ENCODE assay signal across 14 cellular contexts in the genomic region with DNA sequence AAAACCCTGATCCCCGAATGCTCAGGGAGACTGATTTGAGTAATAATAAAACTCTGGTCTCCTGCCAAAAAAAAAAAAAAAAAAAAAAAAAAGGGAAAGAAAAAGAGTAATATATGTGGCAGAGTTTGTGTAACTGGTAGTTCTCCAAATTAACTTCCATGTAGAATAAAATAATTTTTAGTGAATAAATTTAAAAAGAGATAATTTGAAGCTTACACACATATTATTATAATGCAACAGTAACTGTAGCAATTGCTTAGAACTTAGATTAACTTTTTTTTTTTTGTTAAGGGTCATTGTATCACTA. TPM values are rescaled to one million over a fixed set of nuclear protein-coding genes. Genes with fewer than 3 reads are reported as not detected.
A peak's percentile ranks its signal among the peaks of the same experiment; 100 is the strongest.
DNase-seq lines count a peak whose midpoint lies in the region; ATAC-seq and TF ChIP-seq lines count a peak whose summit lies in the region.
"Had no signal": no experiment of that assay in that cellular context is flagged by ENCODE, and none has a peak within 500 bp of the region (broad histone marks: within the 10 kb centered on the region; RNA-seq: fewer than 3 reads in every experiment).

No MANE protein-coding gene starts in this region.

- H3K9me3 Mint-ChIP-seq in CD8-positive, alpha-beta T cell, result no peaks in the 10 kb centered on the region
- H3K9me3 Mint-ChIP-seq in natural killer cell treated with Interleukin-12 subunit alpha and Interleukin-12 subunit beta and Interleukin-15 and Interleukin-18, amount 100 ng/mL, for 72 hours, result no peaks in the 10 kb centered on the region
- H3K9me3 Mint-ChIP-seq: dendritic cell treated with granulocyte-macrophage colony-stimulating factor and Interleukin-4, amounts not matched to agents 40 ng/mL and 50 ng/mL, for 4 days had no signal

- no peak for TF ChIP-seq CTCF in CD8-positive, alpha-beta T cell (IDR thresholded peaks at IDR 0.05)
- TF ChIP-seq CTCF in ascending aorta (IDR thresholded peaks at IDR 0.05) (no peak), GM13977 (IDR thresholded peaks at IDR 0.05; ENCODE audit: extremely low read depth, insufficient read depth, missing control alignments) (no peak)

- H3K4me3 ChIP-seq in ACC112 (ENCODE audit: low read depth, low read length), result no peak overlapping the region
- no peak overlapping the region for H3K4me3 ChIP-seq in CD8-positive, alpha-beta T cell (ENCODE audit: low read depth, low read length)
- no peak overlapping the region for H3K4me3 ChIP-seq in ascending aorta
- H3K4me3 ChIP-seq: esophagus squamous epithelium, hepatocyte, mucosa of descending colon had no signal

- no peaks in the 10 kb centered on the region for H3K79me2 ChIP-seq in ACC112 (ENCODE audit: control insufficient read depth, insufficient read depth, low read length, unreplicated experiment)
- H3K79me2 ChIP-seq: hepatocyte had no signal

- H3K36me3 ChIP-seq in ACC112 (ENCODE audit: insufficient read depth, low read length) (no peaks in the 10 kb centered on the region), ascending aorta (no peaks in the 10 kb centered on the region)
- H3K36me3 ChIP-seq in CD8-positive, alpha-beta T cell (ENCODE audit: insufficient read depth, low read length), result no peaks in the 10 kb centered on the region
- H3K36me3 ChIP-seq: BE2C, esophagus squamous epithelium had no signal

- no peaks in the 10 kb centered on the region for H3K27me3 Mint-ChIP-seq in CD8-positive, alpha-beta T cell (ENCODE audit: low read depth)
- no peaks in the 10 kb centered on the region for H3K27me3 Mint-ChIP-seq in natural killer cell treated with Interleukin-12 subunit alpha and Interleukin-12 subunit beta and Interleukin-15 and Interleukin-18, amount 100 ng/mL, for 72 hours

- H3K27ac ChIP-seq in ACC112 (ENCODE audit: low read depth, low read length) (peak overlapping the region; percentile 91), ascending aorta (peak overlapping the region; percentile 73 to 77)
- no peak overlapping the region for H3K27ac ChIP-seq in CD8-positive, alpha-beta T cell (ENCODE audit: low read depth, low read length)

- no peaks in the 10 kb centered on the region for H3K9me3 ChIP-seq in CD8-positive, alpha-beta T cell (ENCODE audit: low read length)
- no peaks in the 10 kb centered on the region for H3K9me3 ChIP-seq in ascending aorta
- H3K9me3 ChIP-seq: BE2C, esophagus squamous epithelium, mucosa of descending colon had no signal

- H3K27me3 ChIP-seq in ACC112 (ENCODE audit: insufficient read depth, low read length) (no peaks in the 10 kb centered on the region), ascending aorta (no peaks in the 10 kb centered on the region)
- H3K27me3 ChIP-seq in CD8-positive, alpha-beta T cell (ENCODE audit: insufficient read depth, low read length), result no peaks in the 10 kb centered on the region
- H3K27me3 ChIP-seq: BE2C, esophagus squamous epithelium, hepatocyte had no signal

- intact Hi-C loops in CD8-positive, alpha-beta T cell (cut with DNase I, micrococcal nuclease), result no loop called here
- intact Hi-C loops in ascending aorta (cut with DNase I), result no loop called here

- DNase-seq in CD8-positive, alpha-beta T cell, result no peak
- DNase-seq in ascending aorta (ENCODE audit: low spot score in 2 of 2), result no peak
- no peak for DNase-seq in natural killer cell treated with Interleukin-12 subunit alpha and Interleukin-12 subunit beta and Interleukin-15 and Interleukin-18, amount 100 ng/mL, for 72 hours (ENCODE audit: low spot score)
- DNase-seq in activated effector memory CD4-positive, alpha-beta T cell treated with anti-CD3 and anti-CD28 coated beads, Interleukin-2, amount 50 U/mL, for 16 hours, result no peak
- no peak for DNase-seq in NCI-H2029 treated with DMSO at 0.1 percent for 48 hours (lab: John Stamatoyannopoulos, UW)
- no peak for DNase-seq in GM13977 (ENCODE audit: low spot score)
- DNase-seq: activated CD4-positive, CD25-positive, alpha-beta regulatory T cell treated with anti-CD3 and anti-CD28 coated beads, Interleukin-2, amount 50 U/mL, for 72 hours; esophagus squamous epithelium; mucosa of descending colon had no signal

- peaks cover 21% of the 10 kb centered on the region for H3K4me1 Mint-ChIP-seq in CD8-positive, alpha-beta T cell (ENCODE audit: low read depth)
- H3K4me1 Mint-ChIP-seq in natural killer cell treated with Interleukin-12 subunit alpha and Interleukin-12 subunit beta and Interleukin-15 and Interleukin-18, amount 100 ng/mL, for 72 hours (ENCODE audit: low read depth in 2 of 2), result peaks cover 10 to 13% of the 10 kb centered on the region in 2 donors

- no peak overlapping the region for H2AFZ ChIP-seq in ACC112 (ENCODE audit: low read length, unreplicated experiment)
- H2AFZ ChIP-seq: hepatocyte had no signal

- peaks cover 33% of the 10 kb centered on the region for H3K4me1 ChIP-seq in ACC112 (ENCODE audit: control insufficient read depth, insufficient read depth, low read length, unreplicated experiment)
- peaks cover 13% of the 10 kb centered on the region for H3K4me1 ChIP-seq in CD8-positive, alpha-beta T cell (ENCODE audit: insufficient read depth, low read length)
- H3K4me1 ChIP-seq in ascending aorta, result peaks cover 8 to 20% of the 10 kb centered on the region in 2 donors
- H3K4me1 ChIP-seq: BE2C had no signal

- H3K4me3 Mint-ChIP-seq in CD8-positive, alpha-beta T cell, result no peak overlapping the region
- peak overlapping the region; percentile 3 for H3K4me3 Mint-ChIP-seq in natural killer cell treated with Interleukin-12 subunit alpha and Interleukin-12 subunit beta and Interleukin-15 and Interleukin-18, amount 100 ng/mL, for 72 hours
- H3K4me3 Mint-ChIP-seq: dendritic cell treated with granulocyte-macrophage colony-stimulating factor and Interleukin-4, amounts not matched to agents 40 ng/mL and 50 ng/mL, for 4 days had no signal

- POLR2A ChIA-PET in CD8-positive, alpha-beta T cell (lab: Charles Lee), result interaction anchor here (0.9 to 1.2 kb wide), 2 partner anchors 82 to 213 kb away, joined by 4 to 5 read pairs; partner anchors contain the start of genes ARFIP2, TAF10 and TIMM10B

- H3K27ac Mint-ChIP-seq in CD8-positive, alpha-beta T cell, result peak overlapping the region; percentile 1
- peak overlapping the region; percentile 71 to 90 for H3K27ac Mint-ChIP-seq in natural killer cell treated with Interleukin-12 subunit alpha and Interleukin-12 subunit beta and Interleukin-15 and Interleukin-18, amount 100 ng/mL, for 72 hours
- H3K27ac Mint-ChIP-seq: dendritic cell treated with granulocyte-macrophage colony-stimulating factor and Interleukin-4, amounts not matched to agents 40 ng/mL and 50 ng/mL, for 4 days had no signal

- H3K36me3 Mint-ChIP-seq in CD8-positive, alpha-beta T cell, result peaks cover 12% of the 10 kb centered on the region
- H3K36me3 Mint-ChIP-seq in natural killer cell treated with Interleukin-12 subunit alpha and Interleukin-12 subunit beta and Interleukin-15 and Interleukin-18, amount 100 ng/mL, for 72 hours, result no peaks in the 10 kb centered on the region

- in situ Hi-C loops in GM13977 (cut with MboI; ENCODE audit: low pct_unique_long_range_greater_than_20kb, low sequenced_read_pairs, unreplicated experiment), result no loop called here

- CTCF ChIA-PET in CD8-positive, alpha-beta T cell (lab: Charles Lee), result interaction anchor here (0.7 to 2.4 kb wide), 7 partner anchors 9 to 163 kb away, joined by 3 to 16 read pairs (median 4); no protein-coding TSS in a partner anchor

- no peak for ATAC-seq in CD8-positive, alpha-beta T cell
- no peak for ATAC-seq in natural killer cell treated with Interleukin-12 subunit alpha and Interleukin-12 subunit beta and Interleukin-15 and Interleukin-18, amount 100 ng/mL, for 72 hours
- no peak for ATAC-seq in HG03460 (IDR thresholded peaks at IDR 0.05; ENCODE audit: unreplicated experiment)
- ATAC-seq: mucosa of descending colon had no signal

RNA-seq across cellular contexts. Expression of gene MRPL17, which starts 11.0 kb away (rescaled TPM):
- total RNA-seq in CD8-positive, alpha-beta T cell, result 10 to 100 TPM; 11.2 to 12.0 TPM
- 12.9 TPM for total RNA-seq in ascending aorta
- 10 to 100 TPM; 69.1 to 70.1 TPM for total RNA-seq in natural killer cell treated with Interleukin-12 subunit alpha and Interleukin-12 subunit beta and Interleukin-15 and Interleukin-18, amount 100 ng/mL, for 72 hours

RNA-seq across cellular contexts. Expression of gene DCHS1, which starts 38.6 kb away (rescaled TPM):
- 10 to 100 TPM; 11.1 TPM for total RNA-seq in CD8-positive, alpha-beta T cell
- total RNA-seq in ascending aorta, result 58.0 TPM
- total RNA-seq in natural killer cell treated with Interleukin-12 subunit alpha and Interleukin-12 subunit beta and Interleukin-15 and Interleukin-18, amount 100 ng/mL, for 72 hours, result 1 to 10 TPM in 1 of 2 donors, under 1 TPM in 1; 0.73 to 1.6 TPM

Comparison
In these comparisons a context has a peak if more than half of its experiments do, and no peak if none do; other contexts are left out.
1. RNA of gene DCHS1, which starts 38.6 kb away (total RNA-seq): 58.0 TPM in ascending aorta (single experiment) and 11.1 TPM in CD8-positive, alpha-beta T cell; 0.73 to 1.6 TPM in natural killer cell treated with Interleukin-12 subunit alpha and Interleukin-12 subunit beta and Interleukin-15 and Interleukin-18, amount 100 ng/mL, for 72 hours; every median in the first group is over 4 times any median in the second.